Comparison of ENCODE assay signal across 8 cellular contexts in the genomic region with DNA sequence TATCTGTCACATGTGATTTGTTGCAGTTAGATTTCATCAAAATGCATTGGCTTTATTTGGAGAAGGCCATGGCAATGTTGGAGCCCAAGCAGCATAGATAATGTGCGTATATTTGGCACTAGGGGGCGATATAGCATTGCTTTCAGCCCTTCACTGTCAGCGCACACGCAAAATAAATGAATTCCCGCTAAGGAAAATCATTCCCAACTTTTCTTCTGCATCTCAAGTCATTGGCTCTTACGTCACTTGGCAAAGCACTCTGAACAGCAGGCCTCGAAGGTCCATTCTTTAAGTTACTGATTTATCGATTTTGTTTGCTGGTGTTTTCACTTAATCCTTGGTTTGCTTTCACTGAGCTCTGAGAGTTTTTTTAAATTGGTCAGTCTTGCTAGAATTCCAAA.
DNase-seq lines count a peak whose midpoint lies in the region; ATAC-seq and TF ChIP-seq lines count a peak whose summit lies in the region.

No MANE protein-coding gene starts in this region.

- H3K9me3 ChIP-seq in OCI-LY7 (ENCODE audit: low read length) (no peaks in the 10 kb centered on the region), transverse colon (no peaks in the 10 kb centered on the region)

- in situ Hi-C loops in KBM-7 (cut with MboI; ENCODE audit: low pct_unique_long_range_greater_than_20kb, low sequenced_read_pairs) (loop anchor here (25.0 kb wide), 1 partner anchor 582 kb away; no protein-coding TSS in a partner anchor), transverse colon (cut with MboI; ENCODE audit: low pct_ligation_motif_present in 1 of 4, low pct_unique_long_range_greater_than_20kb in 1 of 4, low sequenced_read_pairs in 3 of 4) (loop anchor here (10.0 to 25.0 kb wide), 6 partner anchors 282 to 832 kb away; a partner anchor contains a TSS)

- H3K4me3 ChIP-seq in AG10803 (ENCODE audit: low read length) (no peak overlapping the region), OCI-LY7 (ENCODE audit: low read depth, low read length, poor library complexity, severe bottlenecking) (no peak overlapping the region), transverse colon (no peak overlapping the region)

- H3K9me2 ChIP-seq in OCI-LY7 (ENCODE audit: insufficient read depth, low read length), result no peaks in the 10 kb centered on the region

- TF ChIP-seq POLR2A in transverse colon (IDR thresholded peaks at IDR 0.05), result no peak

- peak; percentile 88 for TF ChIP-seq CTCF in AG10803 (conservative IDR thresholded peaks at IDR 0.05; ENCODE audit: low read length)
- peak; percentile 86 for TF ChIP-seq CTCF in GM10266 (IDR thresholded peaks at IDR 0.05; ENCODE audit: control insufficient read depth, insufficient read depth, low read depth, missing control alignments)
- TF ChIP-seq CTCF in OCI-LY7 (conservative IDR thresholded peaks at IDR 0.05; ENCODE audit: low read length), result peak; percentile 83
- peak; percentile 74 to 83 (median 74) for TF ChIP-seq CTCF in transverse colon (IDR thresholded peaks at IDR 0.05)

- WGBS in transverse colon (ENCODE audit: low coverage in 1 of 2), 2 donors, result 9 to 16% methylated on average over 8 of the region's 8 CpGs

- DNase-seq in AG10803 (ENCODE audit: low read depth), result peak; percentile 91
- peak; percentile 51 for DNase-seq in GM10266 (ENCODE audit: extremely low spot score)
- peak; percentile 67 for DNase-seq in KBM-7
- peak; percentile 61 for DNase-seq in OCI-LY7 (ENCODE audit: low spot score)
- DNase-seq in cerebellar cortex (ENCODE audit: low spot score), result peak; percentile 69
- DNase-seq in left colon, result peak in 1 of 2 donors; percentile 11
- peak; percentile 10 for DNase-seq in transverse colon
- DNase-seq in activated CD8-positive, alpha-beta memory T cell treated with anti-CD3 and anti-CD28 coated beads, Interleukin-2, amount 50 U/mL, for 4 hours, result no peak

- H3K36me3 ChIP-seq in OCI-LY7 (ENCODE audit: insufficient read depth, low read length), result no peaks in the 10 kb centered on the region
- H3K36me3 ChIP-seq in transverse colon, result no peaks in the 10 kb centered on the region

- ATAC-seq in left colon, result peak; percentile 80

- TF ChIP-seq EP300 in transverse colon (IDR thresholded peaks at IDR 0.05; ENCODE audit: low read depth), result no peak

- CTCF ChIA-PET in OCI-LY7 (lab: Charles Lee; ENCODE audit: unreplicated experiment), result interaction anchor here (0.5 kb wide), 1 partner anchor 49 kb away, joined by 3 read pairs; no protein-coding TSS in a partner anchor

- intact Hi-C loops in OCI-LY7 (cut with micrococcal nuclease; ENCODE audit: unreplicated experiment), result loop anchor here (5.0 kb wide), 2 partner anchors 122 to 817 kb away; no protein-coding TSS in a partner anchor
- intact Hi-C loops in left colon (cut with DNase I, micrococcal nuclease), result loop anchor here in 1 of 2 donors (10.0 kb wide), 1 partner anchor 819 kb away; no protein-coding TSS in a partner anchor
- intact Hi-C loops in transverse colon (cut with DNase I; ENCODE audit: low total_unique reads), result loop anchor here (10.0 kb wide), 1 partner anchor 819 kb away; no protein-coding TSS in a partner anchor

- peak overlapping the region; percentile 41; the same call in 1 of the 2 replicates for H2AFZ ChIP-seq in OCI-LY7 (ENCODE audit: low read length)

- no TSS peak for BruUV-seq in OCI-LY7 (replicated peaks; lab: Mats Ljungman, UMichigan)

- no peaks in the 10 kb centered on the region for H3K79me2 ChIP-seq in OCI-LY7 (ENCODE audit: insufficient read depth, low read depth, low read length)

- no peak overlapping the region for H3K4me2 ChIP-seq in OCI-LY7 (ENCODE audit: low read length)

- H3K27ac ChIP-seq in OCI-LY7 (ENCODE audit: low read depth, low read length, poor library complexity, severe bottlenecking) (no peak overlapping the region), transverse colon (peak overlapping the region in 1 of 4 donors; percentile 13)

- H3K4me1 ChIP-seq in OCI-LY7 (ENCODE audit: insufficient read depth, low read length, poor library complexity, severe bottlenecking) (peaks cover 4% of the 10 kb centered on the region), transverse colon (peaks cover 0 to 5% (median 0%) of the 10 kb centered on the region in 4 donors)

- no peaks in the 10 kb centered on the region for H4K20me1 ChIP-seq in OCI-LY7 (ENCODE audit: insufficient read depth, low read length)

- no peaks in the 10 kb centered on the region for H3K27me3 ChIP-seq in transverse colon

- POLR2A ChIA-PET in OCI-LY7 (lab: Charles Lee), result interaction anchor here (0.6 kb wide), 1 partner anchor 1162 kb away, joined by 3 read pairs; no protein-coding TSS in a partner anchor
